9 cellular contexts compared by ENCODE assay signal in the genomic region with DNA sequence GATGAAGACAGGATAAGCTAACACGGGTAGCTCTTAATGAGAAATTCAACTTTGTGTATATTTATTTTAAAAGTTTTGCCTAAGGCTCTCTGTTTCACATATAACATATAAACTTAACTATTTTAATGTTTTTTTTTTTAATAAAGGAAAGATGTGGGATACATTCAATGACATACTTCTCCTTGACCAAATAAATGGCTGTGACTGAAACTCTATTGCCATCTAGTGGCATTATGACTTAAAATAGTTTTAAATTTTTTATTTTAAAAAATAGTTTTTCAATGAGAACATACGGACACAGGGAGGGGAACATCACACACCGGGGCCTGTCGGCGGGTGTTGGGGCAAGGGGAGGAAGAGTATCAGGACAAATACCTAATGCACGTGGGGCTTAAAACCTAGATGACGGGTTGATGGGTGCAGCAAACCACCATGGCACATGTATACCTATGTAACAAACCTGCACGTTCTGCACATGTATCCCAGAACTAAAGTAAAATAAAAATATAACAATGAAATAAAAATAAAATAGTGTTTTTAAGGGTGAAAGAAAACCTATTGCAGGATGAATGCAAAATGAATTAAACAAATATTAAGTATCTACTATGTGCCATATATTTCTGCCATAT.
DNase-seq lines count a peak whose midpoint lies in the region; ATAC-seq, FAIRE-seq and TF ChIP-seq lines count a peak whose summit lies in the region.
"Had no signal": no experiment of that assay in that cellular context is flagged by ENCODE, and none has a peak within 500 bp of the region (broad histone marks: within the 10 kb centered on the region; RNA-seq: fewer than 3 reads in every experiment).

No MANE protein-coding gene starts in this region.

- ATAC-seq in GM19455 (IDR thresholded peaks at IDR 0.05; ENCODE audit: unreplicated experiment), result no peak
- no peak for ATAC-seq in stimulated activated effector memory CD8-positive, alpha-beta T cell treated with anti-CD3 and anti-CD28 coated beads, Interleukin-12 subunit alpha, Interleukin-12 subunit beta, amount 100 ng/mL, for 72 hours

- no peak overlapping the region for H3K4me3 ChIP-seq in smooth muscle cell
- H3K4me3 ChIP-seq: upper lobe of left lung had no signal

- H3K27ac ChIP-seq in smooth muscle cell (ENCODE audit: low read depth), result peak overlapping the region; percentile 38
- H3K27ac ChIP-seq: upper lobe of left lung had no signal

- H3K4me3 Mint-ChIP-seq in stimulated activated effector memory CD8-positive, alpha-beta T cell treated with anti-CD3 and anti-CD28 coated beads, Interleukin-12 subunit alpha, Interleukin-12 subunit beta, amount 100 ng/mL, for 72 hours, result no peak overlapping the region

- H3K4me1 Mint-ChIP-seq in stimulated activated effector memory CD8-positive, alpha-beta T cell treated with anti-CD3 and anti-CD28 coated beads, Interleukin-12 subunit alpha, Interleukin-12 subunit beta, amount 100 ng/mL, for 72 hours, result no peaks in the 10 kb centered on the region

- peak overlapping the region; percentile 37 for H3K4me2 ChIP-seq in smooth muscle cell

- DNase-seq in Ammon's horn (ENCODE audit: low spot score) (peak; percentile 13), HPDE6-E6E7 (ENCODE audit: extremely low spot score) (peak; percentile 11), RCC 7860 (ENCODE audit: low spot score) (peak; percentile 64), fibroblast of peridontal ligament (ENCODE audit: extremely low read depth) (peak; percentile 75), smooth muscle cell (lab: John Stamatoyannopoulos, UW; ENCODE audit: unreplicated experiment) (no peak), iPS-NIHi7 (ENCODE audit: extremely low spot score) (no peak)
- no peak for DNase-seq in stimulated activated effector memory CD8-positive, alpha-beta T cell treated with anti-CD3 and anti-CD28 coated beads, Interleukin-12 subunit alpha, Interleukin-12 subunit beta, amount 100 ng/mL, for 72 hours (ENCODE audit: low spot score in 2 of 2)
- DNase-seq: upper lobe of left lung had no signal

- peak; percentile 93 for FAIRE-seq in RCC 7860 (lab: Jason Lieb, UNC)

- WGBS in smooth muscle cell (ENCODE audit: low lambda C conversion rate), result 37% methylated on average over 8 of the region's 8 CpGs

- no peaks in the 10 kb centered on the region for H3K79me2 ChIP-seq in smooth muscle cell (ENCODE audit: low read depth)

- H2AFZ ChIP-seq in smooth muscle cell (ENCODE audit: low read depth), result no peak overlapping the region

- H3K27ac Mint-ChIP-seq in stimulated activated effector memory CD8-positive, alpha-beta T cell treated with anti-CD3 and anti-CD28 coated beads, Interleukin-12 subunit alpha, Interleukin-12 subunit beta, amount 100 ng/mL, for 72 hours, result no peak overlapping the region

- peaks cover 5% of the 10 kb centered on the region for H3K4me1 ChIP-seq in smooth muscle cell (ENCODE audit: low read depth)
- H3K4me1 ChIP-seq: upper lobe of left lung had no signal

- H4K20me1 ChIP-seq in smooth muscle cell (ENCODE audit: low read depth), result no peaks in the 10 kb centered on the region

- peak; percentile 70 for TF ChIP-seq CTCF in smooth muscle cell (IDR thresholded peaks at IDR 0.05; ENCODE audit: borderline replicate concordance, insufficient read depth, poor library complexity, severe bottlenecking)

- H3K9ac ChIP-seq in smooth muscle cell (ENCODE audit: low read depth), result peak overlapping the region; percentile 35

- peaks cover 64% of the 10 kb centered on the region for H3K36me3 Mint-ChIP-seq in stimulated activated effector memory CD8-positive, alpha-beta T cell treated with anti-CD3 and anti-CD28 coated beads, Interleukin-12 subunit alpha, Interleukin-12 subunit beta, amount 100 ng/mL, for 72 hours

- H3K27me3 ChIP-seq in smooth muscle cell (ENCODE audit: low read depth), result no peaks in the 10 kb centered on the region
- H3K27me3 ChIP-seq: upper lobe of left lung had no signal

- H3K9me3 ChIP-seq in smooth muscle cell (replicated peaks; ENCODE audit: low read depth), result no peaks in the 10 kb centered on the region
- H3K9me3 ChIP-seq: upper lobe of left lung had no signal

- H3K9me3 Mint-ChIP-seq in stimulated activated effector memory CD8-positive, alpha-beta T cell treated with anti-CD3 and anti-CD28 coated beads, Interleukin-12 subunit alpha, Interleukin-12 subunit beta, amount 100 ng/mL, for 72 hours, result no peaks in the 10 kb centered on the region

- H3F3A ChIP-seq in smooth muscle cell (ENCODE audit: low read depth), result no peaks in the 10 kb centered on the region

- no peaks in the 10 kb centered on the region for H3K36me3 ChIP-seq in smooth muscle cell (ENCODE audit: low read depth)

Comparison
In these comparisons a context has a peak if more than half of its experiments do, and no peak if none do; other contexts are left out.
1. DNase-seq: peak in Ammon's horn (single experiment), HPDE6-E6E7 (single experiment), RCC 7860 (single experiment) and fibroblast of peridontal ligament (single experiment); none in smooth muscle cell (single experiment), stimulated activated effector memory CD8-positive, alpha-beta T cell treated with anti-CD3 and anti-CD28 coated beads, Interleukin-12 subunit alpha, Interleukin-12 subunit beta, amount 100 ng/mL, for 72 hours (0 of 2) and iPS-NIHi7 (single experiment).